Comparison of ENCODE assay signal across 7 cellular contexts in genomic region chr14:71254091-71254719, GRCh38.
A peak's percentile ranks its signal among the peaks of the same experiment; 100 is the strongest.
DNase-seq lines count a peak whose midpoint lies in the region; ATAC-seq and TF ChIP-seq lines count a peak whose summit lies in the region.
"Not testable (repeated sequence)": the region's sequence is repeated elsewhere in the genome, so short reads cannot be mapped to it uniquely, and the experiment has no call there.

No MANE protein-coding gene starts in this region.

- H3K4me1 ChIP-seq in CD4-positive, alpha-beta memory T cell (ENCODE audit: insufficient read depth, low read length); endodermal cell (ENCODE audit: control insufficient read depth, insufficient read depth, low read length); naive thymus-derived CD4-positive, alpha-beta T cell (ENCODE audit: control insufficient read depth in 2 of 2, insufficient read depth in 2 of 2, low read length in 2 of 2): not testable (repeated sequence)

- not testable (repeated sequence) for H3K27ac ChIP-seq in CD4-positive, alpha-beta memory T cell (ENCODE audit: low read depth, low read length); endodermal cell (ENCODE audit: low read depth, low read length); naive thymus-derived CD4-positive, alpha-beta T cell (ENCODE audit: low read depth, low read length)

- not testable (repeated sequence) for H3K9me3 ChIP-seq in CD4-positive, alpha-beta memory T cell (ENCODE audit: control insufficient read depth in 1 of 2, low read length in 2 of 2); naive thymus-derived CD4-positive, alpha-beta T cell (ENCODE audit: control insufficient read depth in 2 of 3, low read length in 3 of 3)
- peaks cover 13% of the 10 kb centered on the region for H3K9me3 ChIP-seq in endodermal cell (ENCODE audit: control insufficient read depth, low read length)

- TF ChIP-seq CTCF in endodermal cell (conservative IDR thresholded peaks at IDR 0.05) = not testable (repeated sequence)

- not testable (repeated sequence) for H3K36me3 ChIP-seq in CD4-positive, alpha-beta memory T cell (ENCODE audit: insufficient read depth, low read length); endodermal cell (ENCODE audit: control insufficient read depth, insufficient read depth, low read length); naive thymus-derived CD4-positive, alpha-beta T cell (ENCODE audit: control insufficient read depth in 2 of 3, insufficient read depth in 3 of 3, low read length in 3 of 3)

- not testable (repeated sequence) for ATAC-seq in activated CD8-positive, alpha-beta T cell treated with anti-CD3 and anti-CD28 coated beads, Interleukin-2, amount 10 ng/mL, durations not matched to agents 7 days and 5 days; naive thymus-derived CD4-positive, alpha-beta T cell; stimulated activated naive B cell treated with anti-CD40 and anti-IgM and Interleukin-4, amounts not matched to agents 10 μg/mL and 1 μg/mL and 100 μg/mL, for 72 hours (replicated peaks)

- peak overlapping the region in 5 of 8 donors; percentile 10 to 77 (median 63) for H3K4me3 Mint-ChIP-seq in CD4-positive, alpha-beta memory T cell
- peak overlapping the region; percentile 22 for H3K4me3 Mint-ChIP-seq in activated CD8-positive, alpha-beta T cell treated with anti-CD3 and anti-CD28 coated beads, Interleukin-2, amount 10 ng/mL, durations not matched to agents 7 days and 5 days
- H3K4me3 Mint-ChIP-seq in activated naive CD8-positive, alpha-beta T cell treated with anti-CD3 and anti-CD28 coated beads for 36 hours = peak overlapping the region; percentile 50
- peak overlapping the region; percentile 50 for H3K4me3 Mint-ChIP-seq in endodermal cell
- peak overlapping the region in 9 of 10 donors; percentile 19 to 80 (median 53) for H3K4me3 Mint-ChIP-seq in naive thymus-derived CD4-positive, alpha-beta T cell
- H3K4me3 Mint-ChIP-seq in stimulated activated naive B cell treated with anti-CD40 and anti-IgM and Interleukin-4, amounts not matched to agents 10 μg/mL and 1 μg/mL and 100 μg/mL, for 72 hours = peak overlapping the region; percentile 59 to 74

- H3K4me3 ChIP-seq in CD4-positive, alpha-beta memory T cell (ENCODE audit: low read length in 2 of 2); endodermal cell (ENCODE audit: low read length); naive thymus-derived CD4-positive, alpha-beta T cell (ENCODE audit: low read length): not testable (repeated sequence)

- DNase-seq in CD4-positive, alpha-beta memory T cell; activated CD8-positive, alpha-beta T cell treated with anti-CD3 and anti-CD28 coated beads, Interleukin-2, amount 10 ng/mL, durations not matched to agents 7 days and 5 days; activated naive CD8-positive, alpha-beta T cell treated with anti-CD3 and anti-CD28 coated beads for 36 hours; endodermal cell; naive thymus-derived CD4-positive, alpha-beta T cell; stimulated activated naive B cell treated with anti-CD40 and anti-IgM and Interleukin-4, amounts not matched to agents 10 μg/mL and 1 μg/mL and 100 μg/mL, for 72 hours: not testable (repeated sequence)
- peak; percentile 32 for DNase-seq in NCI-H748 (lab: John Stamatoyannopoulos, UW; ENCODE audit: unreplicated experiment)

- 94% methylated on average over 14 to 51 of the region's 53 CpGs for WGBS in endodermal cell (ENCODE audit: insufficient coverage in 1 of 2, insufficient read length in 1 of 2), 2 experiments

- intact Hi-C loops in CD4-positive, alpha-beta memory T cell (cut with micrococcal nuclease); naive thymus-derived CD4-positive, alpha-beta T cell (cut with micrococcal nuclease): not testable (repeated sequence)

- not testable (repeated sequence) for H3K4me1 Mint-ChIP-seq in CD4-positive, alpha-beta memory T cell; activated naive CD8-positive, alpha-beta T cell treated with anti-CD3 and anti-CD28 coated beads for 36 hours; endodermal cell; stimulated activated naive B cell treated with anti-CD40 and anti-IgM and Interleukin-4, amounts not matched to agents 10 μg/mL and 1 μg/mL and 100 μg/mL, for 72 hours
- H3K4me1 Mint-ChIP-seq in activated CD8-positive, alpha-beta T cell treated with anti-CD3 and anti-CD28 coated beads, Interleukin-2, amount 10 ng/mL, durations not matched to agents 7 days and 5 days (ENCODE audit: low read depth) = peaks cover 16% of the 10 kb centered on the region
- peaks cover 0 to 11% (median 0%) of the 10 kb centered on the region in 7 donors for H3K4me1 Mint-ChIP-seq in naive thymus-derived CD4-positive, alpha-beta T cell

- H3K9me3 Mint-ChIP-seq in CD4-positive, alpha-beta memory T cell = peaks cover 2 to 30% (median 22%) of the 10 kb centered on the region in 8 donors
- peaks cover 39% of the 10 kb centered on the region for H3K9me3 Mint-ChIP-seq in activated CD8-positive, alpha-beta T cell treated with anti-CD3 and anti-CD28 coated beads, Interleukin-2, amount 10 ng/mL, durations not matched to agents 7 days and 5 days (ENCODE audit: insufficient read depth)
- H3K9me3 Mint-ChIP-seq in activated naive CD8-positive, alpha-beta T cell treated with anti-CD3 and anti-CD28 coated beads for 36 hours = peaks cover 15% of the 10 kb centered on the region
- H3K9me3 Mint-ChIP-seq in endodermal cell = peaks cover 25% of the 10 kb centered on the region
- H3K9me3 Mint-ChIP-seq in naive thymus-derived CD4-positive, alpha-beta T cell = peaks cover 7 to 42% (median 21%) of the 10 kb centered on the region in 11 donors
- peaks cover 17 to 21% of the 10 kb centered on the region in 2 donors for H3K9me3 Mint-ChIP-seq in stimulated activated naive B cell treated with anti-CD40 and anti-IgM and Interleukin-4, amounts not matched to agents 10 μg/mL and 1 μg/mL and 100 μg/mL, for 72 hours

- not testable (repeated sequence) for H3K27ac Mint-ChIP-seq in CD4-positive, alpha-beta memory T cell; activated naive CD8-positive, alpha-beta T cell treated with anti-CD3 and anti-CD28 coated beads for 36 hours; endodermal cell; naive thymus-derived CD4-positive, alpha-beta T cell
- H3K27ac Mint-ChIP-seq in activated CD8-positive, alpha-beta T cell treated with anti-CD3 and anti-CD28 coated beads, Interleukin-2, amount 10 ng/mL, durations not matched to agents 7 days and 5 days = peak overlapping the region; percentile 35
- peak overlapping the region; percentile 44 for H3K27ac Mint-ChIP-seq in stimulated activated naive B cell treated with anti-CD40 and anti-IgM and Interleukin-4, amounts not matched to agents 10 μg/mL and 1 μg/mL and 100 μg/mL, for 72 hours

- H3K27me3 Mint-ChIP-seq in CD4-positive, alpha-beta memory T cell; activated CD8-positive, alpha-beta T cell treated with anti-CD3 and anti-CD28 coated beads, Interleukin-2, amount 10 ng/mL, durations not matched to agents 7 days and 5 days (ENCODE audit: low read depth); activated naive CD8-positive, alpha-beta T cell treated with anti-CD3 and anti-CD28 coated beads for 36 hours; naive thymus-derived CD4-positive, alpha-beta T cell: not testable (repeated sequence)
- H3K27me3 Mint-ChIP-seq in endodermal cell (ENCODE audit: insufficient read depth) = peaks cover 15% of the 10 kb centered on the region
- peaks cover 5 to 10% of the 10 kb centered on the region in 2 donors for H3K27me3 Mint-ChIP-seq in stimulated activated naive B cell treated with anti-CD40 and anti-IgM and Interleukin-4, amounts not matched to agents 10 μg/mL and 1 μg/mL and 100 μg/mL, for 72 hours

- H3K27me3 ChIP-seq in CD4-positive, alpha-beta memory T cell (ENCODE audit: insufficient read depth, low read length); endodermal cell (ENCODE audit: control insufficient read depth, insufficient read depth, low read length, poor library complexity, severe bottlenecking); naive thymus-derived CD4-positive, alpha-beta T cell (ENCODE audit: control insufficient read depth in 2 of 2, insufficient read depth in 2 of 2, low read length in 2 of 2): not testable (repeated sequence)

- CTCF ChIA-PET in CD4-positive, alpha-beta memory T cell (lab: Charles Lee; ENCODE audit: partially characterized antibody); activated CD8-positive, alpha-beta T cell treated with anti-CD3 and anti-CD28 coated beads, Interleukin-2, amount 10 ng/mL, durations not matched to agents 7 days and 5 days (lab: Charles Lee); naive thymus-derived CD4-positive, alpha-beta T cell (lab: Charles Lee): not testable (repeated sequence)

- H3K36me3 Mint-ChIP-seq in CD4-positive, alpha-beta memory T cell; activated naive CD8-positive, alpha-beta T cell treated with anti-CD3 and anti-CD28 coated beads for 36 hours; endodermal cell (ENCODE audit: low read depth): not testable (repeated sequence)
- peaks cover 15% of the 10 kb centered on the region for H3K36me3 Mint-ChIP-seq in activated CD8-positive, alpha-beta T cell treated with anti-CD3 and anti-CD28 coated beads, Interleukin-2, amount 10 ng/mL, durations not matched to agents 7 days and 5 days (ENCODE audit: low read depth)
- H3K36me3 Mint-ChIP-seq in naive thymus-derived CD4-positive, alpha-beta T cell = peaks cover 0 to 19% (median 13%) of the 10 kb centered on the region in 5 donors
- peaks cover 8 to 12% of the 10 kb centered on the region in 2 donors for H3K36me3 Mint-ChIP-seq in stimulated activated naive B cell treated with anti-CD40 and anti-IgM and Interleukin-4, amounts not matched to agents 10 μg/mL and 1 μg/mL and 100 μg/mL, for 72 hours

- POLR2A ChIA-PET in CD4-positive, alpha-beta memory T cell (lab: Charles Lee; ENCODE audit: partially characterized antibody); activated CD8-positive, alpha-beta T cell treated with anti-CD3 and anti-CD28 coated beads, Interleukin-2, amount 10 ng/mL, durations not matched to agents 7 days and 5 days (lab: Charles Lee); naive thymus-derived CD4-positive, alpha-beta T cell (lab: Charles Lee): not testable (repeated sequence)

- not testable (repeated sequence) for H3K9ac ChIP-seq in endodermal cell (ENCODE audit: extremely low read depth, low read length, poor library complexity, severe bottlenecking)
